7 cellular contexts compared by ENCODE assay signal in genomic region chr3:185195652-185196051, GRCh38. TPM values are rescaled to one million over a fixed set of nuclear protein-coding genes. Genes with fewer than 3 reads are reported as not detected.
"Had no signal": no experiment of that assay in that cellular context is flagged by ENCODE, and none has a peak within 500 bp of the region (broad histone marks: within the 10 kb centered on the region; RNA-seq: fewer than 3 reads in every experiment).

No MANE protein-coding gene starts in this region.

- FAIRE-seq: HTR-8/SVneo had no signal

- H2AFZ ChIP-seq: GM23248 had no signal

- H3K9ac ChIP-seq: GM23248 had no signal

- H3K27ac ChIP-seq: GM23248 had no signal

- H3K4me3 ChIP-seq: GM23248 had no signal

- DNase-seq: GM23248, GOT3, H9, HCEC 1CT, KG1 had no signal

RNA-seq across cellular contexts. Expression of gene C3orf70, which starts 42.8 kb away (rescaled TPM):
- total RNA-seq: GM23248, HT-29 had no signal
- polyA plus RNA-seq: GM23248 had no signal
